9 cellular contexts compared by ENCODE assay signal in the genomic region with DNA sequence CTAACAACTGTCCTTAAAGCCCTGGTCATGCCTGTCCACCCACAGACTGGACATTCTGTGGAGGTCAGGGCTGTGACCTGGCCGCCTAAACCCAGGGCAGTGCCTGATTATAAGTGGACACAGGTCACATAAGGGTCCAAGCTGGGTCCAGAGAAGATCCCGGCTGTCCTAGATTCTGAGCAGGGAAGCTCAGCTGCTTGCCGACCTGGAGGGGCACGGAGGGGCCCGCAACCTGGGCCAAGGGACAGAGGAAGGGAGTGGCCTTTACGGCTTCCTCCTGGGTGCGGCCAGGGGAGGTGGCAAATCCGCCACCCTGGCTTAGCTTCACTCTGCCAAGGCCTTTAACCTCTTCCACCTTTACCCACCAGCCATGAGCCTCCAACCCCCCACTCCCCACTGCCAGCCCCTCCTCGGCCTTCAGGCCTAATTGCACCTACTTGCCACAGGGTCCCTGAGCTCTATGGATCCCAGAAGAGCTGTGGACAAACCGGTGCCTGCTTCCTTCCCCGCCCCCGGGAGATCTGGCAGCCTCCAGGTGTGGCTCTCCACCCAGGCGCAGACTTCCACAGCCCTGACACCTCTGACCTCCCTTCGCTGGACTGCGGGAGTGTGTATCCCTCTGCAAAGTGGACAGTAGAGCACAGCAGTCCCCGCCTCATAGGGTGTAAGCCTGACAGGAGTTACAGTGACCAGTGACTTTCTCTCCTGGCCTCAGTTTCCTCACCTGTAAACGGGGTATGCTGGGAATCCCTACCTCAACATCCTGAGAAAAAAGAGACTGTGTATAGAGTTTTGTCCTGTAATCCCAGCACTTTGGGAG. TPM values are rescaled to one million over a fixed set of nuclear protein-coding genes. Genes with fewer than 3 reads are reported as not detected.
DNase-seq lines count a peak whose midpoint lies in the region; ATAC-seq, FAIRE-seq and TF ChIP-seq lines count a peak whose summit lies in the region.
"Had no signal": no experiment of that assay in that cellular context is flagged by ENCODE, and none has a peak within 500 bp of the region (broad histone marks: within the 10 kb centered on the region; RNA-seq: fewer than 3 reads in every experiment).

No MANE protein-coding gene starts in this region.

- H3K4me1 Mint-ChIP-seq in T-helper 2 cell treated with Interferon-gamma antibody and Interleukin-4, amounts not matched to agents 5 μg/mL and 100 μg/mL, for 36 hours (ENCODE audit: low read depth) = peaks cover 25% of the 10 kb centered on the region
- H3K4me1 Mint-ChIP-seq in activated CD4-positive, alpha-beta T cell treated with anti-CD3 and anti-CD28 coated beads, Interleukin-2, amount 10 ng/mL, durations not matched to agents 7 days and 5 days = peaks cover 35% of the 10 kb centered on the region
- H3K4me1 Mint-ChIP-seq in immature natural killer cell = peaks cover 39 to 40% of the 10 kb centered on the region in 2 donors
- peaks cover 40% of the 10 kb centered on the region for H3K4me1 Mint-ChIP-seq in stimulated activated memory B cell treated with anti-CD40 and anti-IgM and Interleukin-4, amounts not matched to agents 10 μg/mL and 1 μg/mL and 100 μg/mL, for 72 hours

- H3K27ac Mint-ChIP-seq in T-helper 2 cell treated with Interferon-gamma antibody and Interleukin-4, amounts not matched to agents 5 μg/mL and 100 μg/mL, for 36 hours = no peak overlapping the region
- H3K27ac Mint-ChIP-seq in activated CD4-positive, alpha-beta T cell treated with anti-CD3 and anti-CD28 coated beads, Interleukin-2, amount 10 ng/mL, durations not matched to agents 7 days and 5 days = peak overlapping the region; percentile 83
- H3K27ac Mint-ChIP-seq in immature natural killer cell = peak overlapping the region; percentile 58 to 95 (median 72)
- H3K27ac Mint-ChIP-seq in stimulated activated memory B cell treated with anti-CD40 and anti-IgM and Interleukin-4, amounts not matched to agents 10 μg/mL and 1 μg/mL and 100 μg/mL, for 72 hours = peak overlapping the region; percentile 76

- POLR2A ChIA-PET in activated CD4-positive, alpha-beta T cell treated with anti-CD3 and anti-CD28 coated beads, Interleukin-2, amount 10 ng/mL, durations not matched to agents 7 days and 5 days (lab: Charles Lee) = no interaction called here

- FAIRE-seq in GM12892 (lab: Jason Lieb, UNC) = no peak

- peaks cover 11% of the 10 kb centered on the region for H3K36me3 Mint-ChIP-seq in T-helper 2 cell treated with Interferon-gamma antibody and Interleukin-4, amounts not matched to agents 5 μg/mL and 100 μg/mL, for 36 hours (ENCODE audit: low read depth)
- peaks cover 24% of the 10 kb centered on the region for H3K36me3 Mint-ChIP-seq in activated CD4-positive, alpha-beta T cell treated with anti-CD3 and anti-CD28 coated beads, Interleukin-2, amount 10 ng/mL, durations not matched to agents 7 days and 5 days (ENCODE audit: low read depth)
- H3K36me3 Mint-ChIP-seq in immature natural killer cell = peaks cover 0 to 6% (median 0%) of the 10 kb centered on the region in 3 donors
- H3K36me3 Mint-ChIP-seq in stimulated activated memory B cell treated with anti-CD40 and anti-IgM and Interleukin-4, amounts not matched to agents 10 μg/mL and 1 μg/mL and 100 μg/mL, for 72 hours = peaks cover 47% of the 10 kb centered on the region

- H3K27me3 Mint-ChIP-seq in T-helper 2 cell treated with Interferon-gamma antibody and Interleukin-4, amounts not matched to agents 5 μg/mL and 100 μg/mL, for 36 hours (ENCODE audit: low read depth) = no peaks in the 10 kb centered on the region
- H3K27me3 Mint-ChIP-seq in activated CD4-positive, alpha-beta T cell treated with anti-CD3 and anti-CD28 coated beads, Interleukin-2, amount 10 ng/mL, durations not matched to agents 7 days and 5 days = no peaks in the 10 kb centered on the region
- peaks cover 0 to 8% (median 4%) of the 10 kb centered on the region in 3 donors for H3K27me3 Mint-ChIP-seq in immature natural killer cell (ENCODE audit: low read depth in 3 of 3)
- H3K27me3 Mint-ChIP-seq in stimulated activated memory B cell treated with anti-CD40 and anti-IgM and Interleukin-4, amounts not matched to agents 10 μg/mL and 1 μg/mL and 100 μg/mL, for 72 hours = no peaks in the 10 kb centered on the region

- no peaks in the 10 kb centered on the region for H3K9me3 Mint-ChIP-seq in T-helper 2 cell treated with Interferon-gamma antibody and Interleukin-4, amounts not matched to agents 5 μg/mL and 100 μg/mL, for 36 hours
- H3K9me3 Mint-ChIP-seq in activated CD4-positive, alpha-beta T cell treated with anti-CD3 and anti-CD28 coated beads, Interleukin-2, amount 10 ng/mL, durations not matched to agents 7 days and 5 days = no peaks in the 10 kb centered on the region
- no peaks in the 10 kb centered on the region for H3K9me3 Mint-ChIP-seq in immature natural killer cell
- H3K9me3 Mint-ChIP-seq in stimulated activated memory B cell treated with anti-CD40 and anti-IgM and Interleukin-4, amounts not matched to agents 10 μg/mL and 1 μg/mL and 100 μg/mL, for 72 hours = no peaks in the 10 kb centered on the region

- ATAC-seq in stimulated activated memory B cell treated with anti-CD40 and anti-IgM and Interleukin-4, amounts not matched to agents 10 μg/mL and 1 μg/mL and 100 μg/mL, for 72 hours = no peak
- no peak for ATAC-seq in HG03439 (IDR thresholded peaks at IDR 0.05; ENCODE audit: unreplicated experiment)

- no peak for DNase-seq in T-helper 2 cell treated with Interferon-gamma antibody and Interleukin-4, amounts not matched to agents 5 μg/mL and 100 μg/mL, for 36 hours (ENCODE audit: low spot score)
- DNase-seq in T-helper 2 cell = no peak
- peak; percentile 5 for DNase-seq in activated CD4-positive, alpha-beta T cell treated with anti-CD3 and anti-CD28 coated beads, Interleukin-2, amount 10 ng/mL, durations not matched to agents 7 days and 5 days
- no peak for DNase-seq in immature natural killer cell
- no peak for DNase-seq in UCSD-AML1 (lab: John Stamatoyannopoulos, UW; ENCODE audit: unreplicated experiment)
- DNase-seq in GM12892 (ENCODE audit: insufficient read length) = no peak
- DNase-seq: foreskin keratinocyte had no signal

- TF ChIP-seq POLR2A in GM12892 (IDR thresholded peaks at IDR 0.05; ENCODE audit: low read depth, low read length) = no peak

- H3K4me3 Mint-ChIP-seq in T-helper 2 cell treated with Interferon-gamma antibody and Interleukin-4, amounts not matched to agents 5 μg/mL and 100 μg/mL, for 36 hours = peak overlapping the region; percentile 94
- H3K4me3 Mint-ChIP-seq in activated CD4-positive, alpha-beta T cell treated with anti-CD3 and anti-CD28 coated beads, Interleukin-2, amount 10 ng/mL, durations not matched to agents 7 days and 5 days = peak overlapping the region; percentile 78
- peak overlapping the region; percentile 88 to 96 (median 93) for H3K4me3 Mint-ChIP-seq in immature natural killer cell
- peak overlapping the region; percentile 85 for H3K4me3 Mint-ChIP-seq in stimulated activated memory B cell treated with anti-CD40 and anti-IgM and Interleukin-4, amounts not matched to agents 10 μg/mL and 1 μg/mL and 100 μg/mL, for 72 hours

- CTCF ChIA-PET in activated CD4-positive, alpha-beta T cell treated with anti-CD3 and anti-CD28 coated beads, Interleukin-2, amount 10 ng/mL, durations not matched to agents 7 days and 5 days (lab: Charles Lee) = interaction anchor here (1.3 kb wide), 1 partner anchor 14 kb away, joined by 4 read pairs; no protein-coding TSS in a partner anchor

RNA-seq across cellular contexts. Expression of a gene that starts 1.7 kb away (rescaled TPM):
- total RNA-seq in activated CD4-positive, alpha-beta T cell treated with anti-CD3 and anti-CD28 coated beads, Interleukin-2, amount 10 ng/mL, durations not matched to agents 7 days and 5 days = 10 to 100 TPM; 32.1 to 36.3 TPM
- polyA plus RNA-seq in immature natural killer cell = 100 to 1,000 TPM in 1 of 3 donors, 10 to 100 TPM in 2; 86.4 to 105 (median 90.3) TPM
- polyA plus RNA-seq in GM12892 (2012; ENCODE audit: missing spikeins) = 20.9 TPM

RNA-seq across cellular contexts. Expression of a gene that starts 14.7 kb away (rescaled TPM):
- total RNA-seq in activated CD4-positive, alpha-beta T cell treated with anti-CD3 and anti-CD28 coated beads, Interleukin-2, amount 10 ng/mL, durations not matched to agents 7 days and 5 days = 10 to 100 TPM; 61.8 to 65.6 TPM
- polyA plus RNA-seq in immature natural killer cell = 100 to 1,000 TPM in 2 of 3 donors, 10 to 100 TPM in 1; 95.2 to 173 (median 132) TPM
- 74.5 TPM for polyA plus RNA-seq in GM12892 (2012; ENCODE audit: missing spikeins)

RNA-seq across cellular contexts. Expression of a gene that starts 14.9 kb away (rescaled TPM):
- total RNA-seq in activated CD4-positive, alpha-beta T cell treated with anti-CD3 and anti-CD28 coated beads, Interleukin-2, amount 10 ng/mL, durations not matched to agents 7 days and 5 days = 1,000 to 10,000 TPM; 1,480 to 2,023 TPM
- 1,000 to 10,000 TPM in 2 of 3 donors, 100 to 1,000 TPM in 1; 690 to 1,852 (median 1,290) TPM for polyA plus RNA-seq in immature natural killer cell
- polyA plus RNA-seq in GM12892 (2012; ENCODE audit: missing spikeins) = 1,952 TPM

RNA-seq across cellular contexts. Expression of a gene that starts 36.6 kb away (rescaled TPM):
- total RNA-seq in activated CD4-positive, alpha-beta T cell treated with anti-CD3 and anti-CD28 coated beads, Interleukin-2, amount 10 ng/mL, durations not matched to agents 7 days and 5 days = 1 to 10 TPM; 1.3 to 2.7 TPM
- 1 to 10 TPM; 4.8 to 8.0 (median 5.3) TPM for polyA plus RNA-seq in immature natural killer cell
- polyA plus RNA-seq in GM12892 (2012; ENCODE audit: missing spikeins) = not detected

RNA-seq across cellular contexts. Expression of a gene that starts 57.5 kb away (rescaled TPM):
- not detected for total RNA-seq in activated CD4-positive, alpha-beta T cell treated with anti-CD3 and anti-CD28 coated beads, Interleukin-2, amount 10 ng/mL, durations not matched to agents 7 days and 5 days
- polyA plus RNA-seq in immature natural killer cell = not detected
- polyA plus RNA-seq in GM12892 (2012; ENCODE audit: missing spikeins) = not detected
